ENCODE assay signal across 15 cellular contexts in genomic region chr6:30770592-30770991, GRCh38. TPM values are rescaled to one million over a fixed set of nuclear protein-coding genes. Genes with fewer than 3 reads are reported as not detected.
DNase-seq lines count a peak whose midpoint lies in the region; ATAC-seq, FAIRE-seq and TF ChIP-seq lines count a peak whose summit lies in the region.
"Had no signal": no experiment of that assay in that cellular context is flagged by ENCODE, and none has a peak within 500 bp of the region (broad histone marks: within the 10 kb centered on the region; RNA-seq: fewer than 3 reads in every experiment).

No MANE protein-coding gene starts in this region.

- TF ChIP-seq CTCF in H1 (IDR thresholded peaks at IDR 0.05; ENCODE audit: control extremely low read depth in 1 of 3, insufficient read depth in 1 of 3, low read depth in 1 of 3, low read length in 3 of 3): no peak

- no peaks in the 10 kb centered on the region for H3K23me2 ChIP-seq in H1 (ENCODE audit: low read depth, low read length)

- H3K4me3 ChIP-seq in SJSA1 (no peak overlapping the region), H1 (ENCODE audit: extremely low read depth in 1 of 4, insufficient read depth in 2 of 4, low read depth in 3 of 4, low read length in 4 of 4) (no peak overlapping the region), rectal smooth muscle tissue (ENCODE audit: low read length) (no peak overlapping the region)
- H3K4me3 ChIP-seq: ascending aorta had no signal

- no peak overlapping the region; the same call in 1 of the 2 replicates for H2BK20ac ChIP-seq in H1 (ENCODE audit: low read length)

- no peak overlapping the region for H4K5ac ChIP-seq in H1 (ENCODE audit: insufficient read length, low read depth, low read length)

- no peak overlapping the region for H3K4me2 ChIP-seq in H1 (ENCODE audit: insufficient read depth in 1 of 2, low read depth in 2 of 2, low read length in 2 of 2)

- no peak overlapping the region for H3K56ac ChIP-seq in H1 (replicated peaks; ENCODE audit: insufficient read length, low read depth, low read length)

- peaks cover 4% of the 10 kb centered on the region for H3K9me3 Mint-ChIP-seq in activated CD4-positive, alpha-beta T cell treated with anti-CD3 and anti-CD28 coated beads for 36 hours (ENCODE audit: low read depth)

- no peaks in the 10 kb centered on the region for H3K27me3 Mint-ChIP-seq in activated CD4-positive, alpha-beta T cell treated with anti-CD3 and anti-CD28 coated beads for 36 hours
- H3K27me3 Mint-ChIP-seq: activated CD8-positive, alpha-beta memory T cell treated with anti-CD3 and anti-CD28 coated beads, Interleukin-2, amount 10 ng/mL, durations not matched to agents 7 days and 5 days had no signal

- FAIRE-seq in H1 (lab: Jason Lieb, UNC): no peak

- no peaks in the 10 kb centered on the region for H3K79me1 ChIP-seq in H1 (ENCODE audit: low read depth, low read length)

- H3K18ac ChIP-seq in H1 (ENCODE audit: extremely low read depth, low read length): no peak overlapping the region

- no peaks in the 10 kb centered on the region for H3K27me3 ChIP-seq in SJSA1 (replicated peaks)
- H3K27me3 ChIP-seq in H1 (replicated peaks in 1 of 4; ENCODE audit: control insufficient read depth in 3 of 4, extremely low read depth in 1 of 4, insufficient read depth in 3 of 4, low read length in 3 of 4): no peaks in the 10 kb centered on the region
- H3K27me3 ChIP-seq in rectal smooth muscle tissue (ENCODE audit: control insufficient read depth, insufficient read depth, low read length): no peaks in the 10 kb centered on the region
- H3K27me3 ChIP-seq: ascending aorta had no signal

- H3K4ac ChIP-seq in H1 (replicated peaks; ENCODE audit: insufficient read length, low read depth, low read length): no peak overlapping the region

- H2BK15ac ChIP-seq in H1 (ENCODE audit: low read length): 0 out of 2 replicates have a peak overlapping the region, but pooled peaks have one; percentile 61

- no peak overlapping the region for H2AK5ac ChIP-seq in H1 (ENCODE audit: low read depth, low read length)

- no peak overlapping the region for H4K91ac ChIP-seq in H1 (replicated peaks; ENCODE audit: insufficient read length, low read length)

- H3K27ac ChIP-seq in SJSA1: peak overlapping the region; percentile 94
- no peak overlapping the region for H3K27ac ChIP-seq in H1 (ENCODE audit: low read depth, low read length)
- H3K27ac ChIP-seq in rectal smooth muscle tissue (ENCODE audit: low read depth, low read length): peak overlapping the region; percentile 41
- H3K27ac ChIP-seq: 22Rv1, HL-60 had no signal

- CTCF ChIA-PET in activated CD4-positive, alpha-beta T cell treated with anti-CD3 and anti-CD28 coated beads for 36 hours (lab: Charles Lee): interaction anchor here (0.7 to 3.2 kb wide), 6 partner anchors 22 to 225 kb away, joined by 3 to 17 read pairs (median 4); no protein-coding TSS in a partner anchor
- CTCF ChIA-PET in H1 (lab: Charles Lee; ENCODE audit: partially characterized antibody): interaction anchor here (0.6 to 1.2 kb wide), 4 partner anchors 11 to 123 kb away, joined by 3 read pairs; no protein-coding TSS in a partner anchor

- peaks cover 77% of the 10 kb centered on the region for H3K4me1 Mint-ChIP-seq in activated CD4-positive, alpha-beta T cell treated with anti-CD3 and anti-CD28 coated beads for 36 hours

- intact Hi-C loops in activated CD4-positive, alpha-beta T cell treated with anti-CD3 and anti-CD28 coated beads for 36 hours (cut with DNase I, micrococcal nuclease): no loop called here

- no peak for ATAC-seq in activated CD4-positive, alpha-beta T cell treated with anti-CD3 and anti-CD28 coated beads for 36 hours
- no peak for ATAC-seq in HG02759 (IDR thresholded peaks at IDR 0.05; ENCODE audit: unreplicated experiment)
- ATAC-seq: activated CD8-positive, alpha-beta memory T cell treated with anti-CD3 and anti-CD28 coated beads, Interleukin-2, amount 10 ng/mL, durations not matched to agents 7 days and 5 days had no signal

- H3K4me3 Mint-ChIP-seq in activated CD4-positive, alpha-beta T cell treated with anti-CD3 and anti-CD28 coated beads for 36 hours: no peak overlapping the region
- H3K4me3 Mint-ChIP-seq: activated CD8-positive, alpha-beta memory T cell treated with anti-CD3 and anti-CD28 coated beads, Interleukin-2, amount 10 ng/mL, durations not matched to agents 7 days and 5 days had no signal

- no peak for TF ChIP-seq EP300 in H1 (IDR thresholded peaks at IDR 0.05; ENCODE audit: borderline replicate concordance in 1 of 2, low read depth in 2 of 2, low read length in 2 of 2)

- no peak overlapping the region for H2AFZ ChIP-seq in H1 (ENCODE audit: low read length)

- no peak overlapping the region for H2BK5ac ChIP-seq in H1 (ENCODE audit: low read depth, low read length)

- no peak for TF ChIP-seq POLR2A in H1 (IDR thresholded peaks at IDR 0.05; ENCODE audit: control extremely low read depth in 1 of 2, low read depth in 2 of 2, low read length in 2 of 2)

- no peak overlapping the region for H4K8ac ChIP-seq in H1 (ENCODE audit: extremely low read depth, insufficient read depth, low read length)

- H3K27ac Mint-ChIP-seq in activated CD4-positive, alpha-beta T cell treated with anti-CD3 and anti-CD28 coated beads for 36 hours: peak overlapping the region; percentile 98

- peaks cover 43% of the 10 kb centered on the region for H3K4me1 ChIP-seq in SJSA1 (replicated peaks)
- H3K4me1 ChIP-seq in H1 (replicated peaks in 1 of 4; ENCODE audit: control insufficient read depth in 3 of 4, insufficient read depth in 4 of 4, low read length in 3 of 4): peaks cover 3 to 12% (median 8%) of the 10 kb centered on the region in 4 experiments; a peak in 6 of 7 replicates
- H3K4me1 ChIP-seq in rectal smooth muscle tissue (ENCODE audit: control insufficient read depth, insufficient read depth, low read length): peaks cover 13% of the 10 kb centered on the region

- WGBS in H1 (ENCODE audit: extremely low coverage in 1 of 2, insufficient coverage in 1 of 2, insufficient read length in 1 of 2, insufficient replicate concordance in 2 of 2, low coverage in 1 of 2, low lambda C conversion rate in 2 of 2, missing lambda C conversion rate in 1 of 2), 2 experiments: 94% methylated on average over 3 of the region's 3 CpGs; no CpG with 5 or more reads in 1 of the 2 experiments

- H3K23ac ChIP-seq in H1 (ENCODE audit: insufficient read length): no peak overlapping the region

- H3K14ac ChIP-seq in H1 (ENCODE audit: insufficient read length): no peak overlapping the region

- H3K9me3 ChIP-seq in SJSA1 (replicated peaks) (no peaks in the 10 kb centered on the region), H1 (ENCODE audit: insufficient read depth in 2 of 2, low read depth in 1 of 2, low read length in 1 of 2) (no peaks in the 10 kb centered on the region)
- H3K9me3 ChIP-seq: ascending aorta had no signal

- POLR2A ChIA-PET in activated CD4-positive, alpha-beta T cell treated with anti-CD3 and anti-CD28 coated beads for 36 hours (lab: Charles Lee): interaction anchor here (1.7 to 2.7 kb wide), 4 partner anchors 11 to 45 kb away, joined by 4 to 20 read pairs (median 10); partner anchors contain the start of gene IER3
- POLR2A ChIA-PET in H1 (lab: Charles Lee; ENCODE audit: partially characterized antibody): interaction anchor here (1.2 to 1.3 kb wide), 2 partner anchors 11 to 57 kb away, joined by 3 to 4 read pairs; no protein-coding TSS in a partner anchor

- TF ChIP-seq RAD21 in H1 (IDR thresholded peaks at IDR 0.05 in 1 of 2, conservative IDR thresholded peaks at IDR 0.05 in 1 of 2; ENCODE audit: low read depth in 2 of 2, low read length in 2 of 2): no peak

- H3K36me3 ChIP-seq in SJSA1: no peaks in the 10 kb centered on the region
- no peaks in the 10 kb centered on the region for H3K36me3 ChIP-seq in H1 (ENCODE audit: control insufficient read depth in 2 of 4, insufficient read depth in 4 of 4, low read length in 3 of 4)
- no peaks in the 10 kb centered on the region for H3K36me3 ChIP-seq in rectal smooth muscle tissue (ENCODE audit: control insufficient read depth, insufficient read depth, low read length)
- H3K36me3 ChIP-seq: ascending aorta had no signal

- no peak overlapping the region for H2BK120ac ChIP-seq in H1 (replicated peaks; ENCODE audit: low read depth, low read length)

- H3K79me2 ChIP-seq in H1 (ENCODE audit: control insufficient read depth in 1 of 2, insufficient read depth in 2 of 2, low read length in 2 of 2): no peaks in the 10 kb centered on the region

- H2BK12ac ChIP-seq in H1 (ENCODE audit: low read depth, low read length): 0 out of 2 replicates have a peak overlapping the region, but pooled peaks have one; percentile 18

- H3K9ac ChIP-seq in H1 (replicated peaks in 1 of 4; ENCODE audit: extremely low read depth in 1 of 4, low read depth in 3 of 4, low read length in 3 of 4) (no peak overlapping the region), rectal smooth muscle tissue (ENCODE audit: low read length) (no peak overlapping the region)

- no peaks in the 10 kb centered on the region for H4K20me1 ChIP-seq in H1 (replicated peaks in 1 of 2; ENCODE audit: control insufficient read depth in 1 of 2, insufficient read depth in 2 of 2, low read length in 2 of 2)

- DNase-seq in activated CD4-positive, alpha-beta T cell treated with anti-CD3 and anti-CD28 coated beads for 36 hours: no peak
- DNase-seq in activated CD4-positive, alpha-beta T cell treated with anti-CD3 and anti-CD28 coated beads, Interleukin-2, amount 50 U/mL, for 4 hours: no peak
- DNase-seq in SJSA1 (ENCODE audit: low read depth in 1 of 2, low spot score in 2 of 2) (no peak), H1 (ENCODE audit: low read depth in 1 of 2, low spot score in 2 of 2) (no peak), NOMO-1 (lab: John Stamatoyannopoulos, UW; ENCODE audit: unreplicated experiment in 2 of 2) (no peak), H4 (ENCODE audit: low spot score) (no peak)
- DNase-seq: activated CD8-positive, alpha-beta memory T cell treated with anti-CD3 and anti-CD28 coated beads, Interleukin-2, amount 10 ng/mL, durations not matched to agents 7 days and 5 days; effector memory CD4-positive, alpha-beta T cell; GOT3; SIG-M5 had no signal

- H3K36me3 Mint-ChIP-seq in activated CD4-positive, alpha-beta T cell treated with anti-CD3 and anti-CD28 coated beads for 36 hours (ENCODE audit: low read depth): peaks cover 4% of the 10 kb centered on the region

RNA-seq across cellular contexts. Expression of gene IER3, which starts 26.2 kb away (rescaled TPM):
- 100 to 1,000 TPM; 196 to 221 TPM for total RNA-seq in activated CD4-positive, alpha-beta T cell treated with anti-CD3 and anti-CD28 coated beads for 36 hours
- total RNA-seq in SJSA1 (2014; rRNA removed; shearing (Covaris generic)): 119 and 139 TPM in 2 replicates
- total RNA-seq in H1 (2021; fragmentation: NEBNext Ultra II Directional; extraction: Animal tissue kit (Norgen Biotek cat#: 25700)): 26.2 and 26.5 TPM in 2 replicates
- polyA plus RNA-seq in H1 (2011; rRNA removed): 11.9 and 13.4 TPM in 2 replicates
- polyA plus RNA-seq in H1 (2011; cell fraction: cytosol; rRNA removed): 8.0 TPM
- polyA plus RNA-seq in H1 (2011; cell fraction: nucleus; rRNA removed): 9.2 TPM
- polyA plus RNA-seq in H1 (2012, experiment 1 of 2): 17.7 to 23.2 TPM (median 20.8 TPM) in 4 replicates
- polyA plus RNA-seq in H1 (2012, experiment 2 of 2): 33.1 TPM
- polyA plus RNA-seq in H1 (2013, experiment 1 of 2): 46.4 TPM
- polyA plus RNA-seq in H1 (2013, experiment 2 of 2): 52.2 TPM
- polyA minus RNA-seq in H1 (2011; rRNA and poly(A)+ RNA removed): 2.4 and 4.3 TPM in 2 replicates
- 11.4 TPM for polyA minus RNA-seq in H1 (2011; cell fraction: cytosol; rRNA and poly(A)+ RNA removed)
- 10.7 TPM for polyA minus RNA-seq in H1 (2011; cell fraction: nucleus; rRNA and poly(A)+ RNA removed)
- 53.1 and 58.9 TPM in 2 replicates for total RNA-seq in H4 (2014; rRNA removed; shearing (Covaris generic))

RNA-seq across cellular contexts. Expression of gene FLOT1, which starts 28.1 kb away (rescaled TPM):
- total RNA-seq in activated CD4-positive, alpha-beta T cell treated with anti-CD3 and anti-CD28 coated beads for 36 hours: 100 to 1,000 TPM; 155 to 188 TPM
- 200 and 254 TPM in 2 replicates for total RNA-seq in SJSA1 (2014; rRNA removed; shearing (Covaris generic))
- total RNA-seq in H1 (2021; fragmentation: NEBNext Ultra II Directional; extraction: Animal tissue kit (Norgen Biotek cat#: 25700)): 85.4 and 87.5 TPM in 2 replicates
- polyA plus RNA-seq in H1 (2011; rRNA removed): 88.1 and 103 TPM in 2 replicates
- polyA plus RNA-seq in H1 (2011; cell fraction: cytosol; rRNA removed): 116 TPM
- 132 TPM for polyA plus RNA-seq in H1 (2011; cell fraction: nucleus; rRNA removed)
- 75.8 to 101 TPM (median 94.5 TPM) in 4 replicates for polyA plus RNA-seq in H1 (2012, experiment 1 of 2)
- 90.1 TPM for polyA plus RNA-seq in H1 (2012, experiment 2 of 2)
- 81.8 TPM for polyA plus RNA-seq in H1 (2013, experiment 1 of 2)
- 76.5 TPM for polyA plus RNA-seq in H1 (2013, experiment 2 of 2)
- 59.5 and 68.5 TPM in 2 replicates for polyA minus RNA-seq in H1 (2011; rRNA and poly(A)+ RNA removed)
- 44.5 TPM for polyA minus RNA-seq in H1 (2011; cell fraction: cytosol; rRNA and poly(A)+ RNA removed)
- 48.3 TPM for polyA minus RNA-seq in H1 (2011; cell fraction: nucleus; rRNA and poly(A)+ RNA removed)
- 206 and 213 TPM in 2 replicates for total RNA-seq in H4 (2014; rRNA removed; shearing (Covaris generic))

RNA-seq across cellular contexts. Expression of gene TUBB, which starts 50.4 kb away (rescaled TPM):
- total RNA-seq in activated CD4-positive, alpha-beta T cell treated with anti-CD3 and anti-CD28 coated beads for 36 hours: 1,000 to 10,000 TPM; 1,569 to 1,746 TPM
- total RNA-seq in SJSA1 (2014; rRNA removed; shearing (Covaris generic)): 1,157 and 1,642 TPM in 2 replicates
- total RNA-seq in H1 (2021; fragmentation: NEBNext Ultra II Directional; extraction: Animal tissue kit (Norgen Biotek cat#: 25700)): 1,880 and 1,905 TPM in 2 replicates
- 2,449 and 3,022 TPM in 2 replicates for polyA plus RNA-seq in H1 (2011; rRNA removed)
- polyA plus RNA-seq in H1 (2011; cell fraction: cytosol; rRNA removed): 2,499 TPM
- polyA plus RNA-seq in H1 (2011; cell fraction: nucleus; rRNA removed): 1,900 TPM
- polyA plus RNA-seq in H1 (2012, experiment 1 of 2): 1,911 to 2,255 TPM (median 2,177 TPM) in 4 replicates
- polyA plus RNA-seq in H1 (2012, experiment 2 of 2): 2,703 TPM
- 1,525 TPM for polyA plus RNA-seq in H1 (2013, experiment 1 of 2)
- polyA plus RNA-seq in H1 (2013, experiment 2 of 2): 1,520 TPM
- 3,133 and 3,204 TPM in 2 replicates for polyA minus RNA-seq in H1 (2011; rRNA and poly(A)+ RNA removed)
- polyA minus RNA-seq in H1 (2011; cell fraction: cytosol; rRNA and poly(A)+ RNA removed): 961 TPM
- 586 TPM for polyA minus RNA-seq in H1 (2011; cell fraction: nucleus; rRNA and poly(A)+ RNA removed)
- total RNA-seq in H4 (2014; rRNA removed; shearing (Covaris generic)): 1,333 and 1,508 TPM in 2 replicates

RNA-seq across cellular contexts. Expression of gene MDC1, which starts 53.5 kb away (rescaled TPM):
- total RNA-seq in activated CD4-positive, alpha-beta T cell treated with anti-CD3 and anti-CD28 coated beads for 36 hours: 100 to 1,000 TPM in 1 of 2 experiments, 10 to 100 TPM in 1; 92.0 to 101 TPM
- total RNA-seq in SJSA1 (2014; rRNA removed; shearing (Covaris generic)): 8.4 and 8.6 TPM in 2 replicates
- 68.0 and 81.1 TPM in 2 replicates for total RNA-seq in H1 (2021; fragmentation: NEBNext Ultra II Directional; extraction: Animal tissue kit (Norgen Biotek cat#: 25700))
- 29.9 and 40.9 TPM in 2 replicates for polyA plus RNA-seq in H1 (2011; rRNA removed)
- polyA plus RNA-seq in H1 (2011; cell fraction: cytosol; rRNA removed): 19.5 TPM
- 95.4 TPM for polyA plus RNA-seq in H1 (2011; cell fraction: nucleus; rRNA removed)
- 49.3 to 109 TPM (median 73.8 TPM) in 4 replicates for polyA plus RNA-seq in H1 (2012, experiment 1 of 2)
- 21.4 TPM for polyA plus RNA-seq in H1 (2012, experiment 2 of 2)
- 40.3 TPM for polyA plus RNA-seq in H1 (2013, experiment 1 of 2)
- polyA plus RNA-seq in H1 (2013, experiment 2 of 2): 37.3 TPM
- polyA minus RNA-seq in H1 (2011; rRNA and poly(A)+ RNA removed): 37.3 and 50.7 TPM in 2 replicates
- 23.5 TPM for polyA minus RNA-seq in H1 (2011; cell fraction: cytosol; rRNA and poly(A)+ RNA removed)
- polyA minus RNA-seq in H1 (2011; cell fraction: nucleus; rRNA and poly(A)+ RNA removed): 20.3 TPM
- total RNA-seq in H4 (2014; rRNA removed; shearing (Covaris generic)): 7.8 and 8.7 TPM in 2 replicates
